In the genomic region with DNA sequence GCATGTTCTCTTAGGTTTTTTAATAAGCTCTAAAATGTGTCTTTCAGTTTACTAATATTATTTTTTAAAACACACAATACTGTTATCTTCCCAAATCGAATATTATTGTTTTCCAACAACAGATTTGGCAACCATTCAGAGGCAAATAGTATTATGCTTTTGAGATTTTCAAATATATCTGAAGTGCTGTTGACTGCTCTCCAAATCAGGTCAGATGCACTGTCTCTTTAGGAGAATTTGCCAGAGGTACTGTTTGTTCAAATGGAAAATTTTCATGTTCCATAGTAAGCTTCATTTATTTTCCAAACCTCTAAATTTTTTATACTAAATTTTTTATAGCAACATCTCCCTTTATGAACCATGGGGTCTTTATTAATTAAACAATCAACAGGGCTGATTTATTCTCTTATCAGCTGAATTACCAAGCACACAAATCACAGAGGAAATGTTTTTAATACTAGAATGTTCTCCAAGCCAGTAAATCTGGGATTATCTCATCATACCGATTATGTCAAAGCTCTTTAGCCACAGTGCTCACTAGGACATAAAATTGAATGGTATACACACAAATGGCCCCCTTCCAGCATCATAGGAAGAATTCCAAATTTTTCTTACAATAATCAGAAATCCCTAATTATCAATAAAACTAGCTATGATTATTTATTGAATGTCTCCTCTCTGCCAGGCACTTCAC, we compare ENCODE assay signal across 22 cellular contexts.
"Had no signal": no experiment of that assay in that cellular context is flagged by ENCODE, and none has a peak within 500 bp of the region (broad histone marks: within the 10 kb centered on the region; RNA-seq: fewer than 3 reads in every experiment).

No MANE protein-coding gene starts in this region.

- H3K27ac ChIP-seq: left ventricle myocardium inferior, neural progenitor cell, sigmoid colon, stomach, suprapubic skin, transverse colon, WERI-Rb-1 had no signal

- FAIRE-seq: urothelium cell line had no signal

- H3K4me1 ChIP-seq: neural progenitor cell, suprapubic skin, transverse colon had no signal

- H3K4me2 ChIP-seq: neural progenitor cell, smooth muscle cell had no signal

- H2AFZ ChIP-seq: neural progenitor cell had no signal

- H3K4me3 ChIP-seq: left ventricle myocardium inferior, neural progenitor cell, sigmoid colon, smooth muscle cell, stomach, suprapubic skin, transverse colon had no signal

- ATAC-seq: naive thymus-derived CD8-positive, alpha-beta T cell; stimulated activated memory B cell treated with anti-CD40 and anti-IgM and Interleukin-4, amounts not matched to agents 10 μg/mL and 1 μg/mL and 100 μg/mL, for 72 hours had no signal

- H3K9me3 ChIP-seq: left ventricle myocardium inferior, sigmoid colon, stomach, suprapubic skin, transverse colon had no signal

- H3K9ac ChIP-seq: neural progenitor cell had no signal

- DNase-seq: activated CD4-positive, alpha-beta T cell treated with anti-CD3 and anti-CD28 coated beads for 1 hour; activated CD4-positive, alpha-beta T cell treated with anti-CD3 and anti-CD28 coated beads, Interleukin-2, amount 50 U/mL, for 1 hour; activated gamma-delta T cell treated with Interleukin-2 at 50 U/mL for 16 hours; activated T-cell treated with anti-CD3 and anti-CD28 coated beads, Interleukin-2, amount 50 U/mL, for 1 hour; aorta; dermis blood vessel endothelial cell; effector CD8-positive, alpha-beta T cell; erythroblast; foreskin fibroblast; left ventricle myocardium inferior; naive thymus-derived CD8-positive, alpha-beta T cell; posterior cingulate gyrus; sigmoid colon; stimulated activated CD4-positive, alpha-beta T cell treated with anti-CD3 and anti-CD28 coated beads, Interleukin-15, amount 100 ng/mL, for 24 hours; stomach; transverse colon; WERI-Rb-1 had no signal

- H3K36me3 ChIP-seq: left ventricle myocardium inferior, neural progenitor cell, transverse colon, WERI-Rb-1 had no signal

- H3K27me3 ChIP-seq: neural progenitor cell, sigmoid colon, stomach, suprapubic skin, transverse colon had no signal
